ENCODE assay signal across 9 cellular contexts in genomic region chr2:239651859-239652258, GRCh38.
"Had no signal": no experiment of that assay in that cellular context is flagged by ENCODE, and none has a peak within 500 bp of the region (broad histone marks: within the 10 kb centered on the region; RNA-seq: fewer than 3 reads in every experiment).

No MANE protein-coding gene starts in this region.

- ATAC-seq: HCT116, HepG2 had no signal

- H3K36me3 Mint-ChIP-seq: IgD-negative memory B cell had no signal

- H3K27ac ChIP-seq: GM23248, HL-60 had no signal

- DNase-seq: GM23248, GOT3, H7, HFFc6 had no signal

- H3K27ac Mint-ChIP-seq: HFFc6, IgD-negative memory B cell had no signal

- H3K4me3 ChIP-seq: GM23248, HAP-1 had no signal

- H3K4me1 Mint-ChIP-seq: IgD-negative memory B cell had no signal

- H3K4me3 Mint-ChIP-seq: HFFc6 had no signal
